In genomic region chr11:94077568-94078293, GRCh38 we compare ENCODE assay signal across 1 cellular context.
A peak's percentile ranks its signal among the peaks of the same experiment; 100 is the strongest.
TF ChIP-seq lines count a peak whose summit lies in the region.

No MANE protein-coding gene starts in this region.

TF ChIP-seq in K562, 482 proteins besides CTCF, POLR2A, EP300 and RAD21 (continued from another document):
- TF ChIP-seq ZNF407 (IDR thresholded peaks at IDR 0.05; ENCODE audit: low read depth) (no peak), ZBTB17 (CRISPR knock-in tag; IDR thresholded peaks at IDR 0.05) (peak; percentile 43; the same call in 1 of the 2 replicates), SREBF1 (IDR thresholded peaks at IDR 0.05; ENCODE audit: borderline replicate concordance, low read depth, low read length) (no peak), TSC22D4 (tag; IDR thresholded peaks at IDR 0.05) (no peak), SP1 (CRISPR knock-in tag; IDR thresholded peaks at IDR 0.05) (no peak), ZFP1 (CRISPR knock-in tag; IDR thresholded peaks at IDR 0.05) (no peak), MBD2 (IDR thresholded peaks at IDR 0.05; ENCODE audit: borderline replicate concordance, low read depth) (peak; percentile 28; the same call in 1 of the 2 replicates), ZNF589 (CRISPR knock-in tag; IDR thresholded peaks at IDR 0.05; ENCODE audit: low read depth) (peak; percentile 52; the same call in 1 of the 2 replicates), KLF16 (IDR thresholded peaks at IDR 0.05) (peak; percentile 71; the same call in 1 of the 2 replicates)
